Comparison of ENCODE assay signal across 12 cellular contexts in the genomic region with DNA sequence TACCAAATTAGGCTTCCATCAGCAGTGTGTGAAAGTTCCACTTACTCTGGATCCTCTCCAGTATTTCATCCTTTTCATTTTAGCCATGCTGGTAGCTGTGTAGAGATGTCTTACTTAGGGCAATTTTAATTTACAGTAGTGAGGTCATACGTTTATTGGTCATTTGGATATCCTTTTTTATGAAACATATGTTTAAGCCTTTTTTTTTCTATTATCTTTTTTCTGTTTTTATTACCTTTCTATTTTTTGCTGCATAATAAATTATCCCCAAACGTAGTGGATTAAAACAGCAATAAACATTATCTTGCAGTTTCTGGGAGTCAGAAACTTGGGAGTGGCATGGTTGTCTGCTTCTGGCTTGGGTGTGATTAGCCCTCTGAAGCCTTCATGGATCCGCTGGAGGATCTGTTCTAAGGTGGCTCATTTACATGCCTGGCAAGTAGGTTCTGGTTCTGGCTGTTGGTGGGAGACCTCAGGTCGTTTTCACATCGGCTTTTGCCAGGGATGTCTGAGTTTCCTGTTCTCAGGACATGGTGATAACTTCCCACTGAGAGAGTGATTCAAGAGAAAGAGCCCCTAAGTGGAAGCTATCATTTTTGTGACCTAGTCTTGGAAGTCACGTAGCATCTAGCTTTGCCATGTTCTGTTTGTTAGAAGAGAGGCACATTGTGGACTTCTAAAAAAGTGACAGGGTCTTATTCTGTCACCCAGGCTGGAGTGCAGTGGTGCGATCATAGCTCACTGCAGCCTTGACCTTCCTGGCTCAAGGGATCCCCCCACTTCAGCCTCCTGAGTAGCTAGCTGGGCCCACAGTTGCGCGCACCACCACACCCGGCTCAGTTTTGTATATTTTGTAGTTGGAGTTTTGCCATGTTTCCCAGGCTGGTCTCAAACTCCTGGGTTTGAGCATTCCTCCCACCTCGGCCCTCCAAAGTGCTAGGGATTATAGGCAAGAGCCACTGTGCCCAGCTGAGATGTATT. TPM values are rescaled to one million over a fixed set of nuclear protein-coding genes. Genes with fewer than 3 reads are reported as not detected.
DNase-seq lines count a peak whose midpoint lies in the region; ATAC-seq and TF ChIP-seq lines count a peak whose summit lies in the region.
"Had no signal": no experiment of that assay in that cellular context is flagged by ENCODE, and none has a peak within 500 bp of the region (broad histone marks: within the 10 kb centered on the region; RNA-seq: fewer than 3 reads in every experiment).

No MANE protein-coding gene starts in this region.

- POLR2A ChIA-PET in CD8-positive, alpha-beta T cell (lab: Charles Lee), result no interaction called here
- POLR2A ChIA-PET in activated CD8-positive, alpha-beta T cell treated with anti-CD3 and anti-CD28 coated beads for 36 hours (lab: Charles Lee), result interaction anchor here (1.2 kb wide), 1 partner anchor 11 kb away, joined by 3 read pairs; no protein-coding TSS in a partner anchor

- H3K4me3 Mint-ChIP-seq in CD8-positive, alpha-beta T cell, result no peak overlapping the region
- H3K4me3 Mint-ChIP-seq in central memory CD8-positive, alpha-beta T cell, result peak overlapping the region; percentile 16
- H3K4me3 Mint-ChIP-seq in nephron progenitor cell, result no peak overlapping the region
- H3K4me3 Mint-ChIP-seq in activated CD8-positive, alpha-beta T cell treated with anti-CD3 and anti-CD28 coated beads for 36 hours, result no peak overlapping the region

- peaks cover 91% of the 10 kb centered on the region for H3K4me1 Mint-ChIP-seq in CD8-positive, alpha-beta T cell (ENCODE audit: low read depth)
- H3K4me1 Mint-ChIP-seq in central memory CD8-positive, alpha-beta T cell, result peaks cover 82% of the 10 kb centered on the region
- H3K4me1 Mint-ChIP-seq in nephron progenitor cell, result peaks cover 57% of the 10 kb centered on the region
- peaks cover 75% of the 10 kb centered on the region for H3K4me1 Mint-ChIP-seq in activated CD8-positive, alpha-beta T cell treated with anti-CD3 and anti-CD28 coated beads for 36 hours (ENCODE audit: low read depth)

- no peak for TF ChIP-seq CTCF in CD8-positive, alpha-beta T cell (IDR thresholded peaks at IDR 0.05)
- no peak for TF ChIP-seq CTCF in nephron progenitor cell (IDR thresholded peaks at IDR 0.05)
- no peak for TF ChIP-seq CTCF in activated CD8-positive, alpha-beta T cell treated with anti-CD3 and anti-CD28 coated beads for 36 hours (IDR thresholded peaks at IDR 0.05)
- TF ChIP-seq CTCF in BE2C (IDR thresholded peaks at IDR 0.05; ENCODE audit: low read depth, low read length), result no peak

- peaks cover 9% of the 10 kb centered on the region for H3K36me3 Mint-ChIP-seq in CD8-positive, alpha-beta T cell
- H3K36me3 Mint-ChIP-seq in central memory CD8-positive, alpha-beta T cell (ENCODE audit: insufficient read depth), result peaks cover 2% of the 10 kb centered on the region
- H3K36me3 Mint-ChIP-seq in nephron progenitor cell (ENCODE audit: low read depth), result peaks cover 37% of the 10 kb centered on the region
- peaks cover 9% of the 10 kb centered on the region for H3K36me3 Mint-ChIP-seq in activated CD8-positive, alpha-beta T cell treated with anti-CD3 and anti-CD28 coated beads for 36 hours (ENCODE audit: low read depth)

- CTCF ChIA-PET in CD8-positive, alpha-beta T cell (lab: Charles Lee), result no interaction called here
- CTCF ChIA-PET in activated CD8-positive, alpha-beta T cell treated with anti-CD3 and anti-CD28 coated beads for 36 hours (lab: Charles Lee), result interaction anchor here (1.3 to 1.5 kb wide), 2 partner anchors 10 to 12 kb away, joined by 4 to 5 read pairs; no protein-coding TSS in a partner anchor

- no peak for ATAC-seq in CD8-positive, alpha-beta T cell
- ATAC-seq in GM21723 (IDR thresholded peaks at IDR 0.05; ENCODE audit: unreplicated experiment) (peak; percentile 45), HG02642 (IDR thresholded peaks at IDR 0.05; ENCODE audit: poor library complexity, unreplicated experiment) (no peak)
- no peak for ATAC-seq in central memory CD8-positive, alpha-beta T cell (replicated peaks; ENCODE audit: extremely low read depth, poor library complexity, severe bottlenecking)
- ATAC-seq in activated CD8-positive, alpha-beta T cell treated with anti-CD3 and anti-CD28 coated beads for 36 hours, result no peak

- H3K27me3 Mint-ChIP-seq in CD8-positive, alpha-beta T cell (ENCODE audit: low read depth), result no peaks in the 10 kb centered on the region
- H3K27me3 Mint-ChIP-seq in central memory CD8-positive, alpha-beta T cell, result no peaks in the 10 kb centered on the region
- no peaks in the 10 kb centered on the region for H3K27me3 Mint-ChIP-seq in nephron progenitor cell (ENCODE audit: low read depth, poor library complexity)
- H3K27me3 Mint-ChIP-seq in activated CD8-positive, alpha-beta T cell treated with anti-CD3 and anti-CD28 coated beads for 36 hours, result no peaks in the 10 kb centered on the region

- no peak overlapping the region for H3K27ac ChIP-seq in CD8-positive, alpha-beta T cell (ENCODE audit: low read depth, low read length)

- H3K36me3 ChIP-seq in CD8-positive, alpha-beta T cell (ENCODE audit: insufficient read depth, low read length), result no peaks in the 10 kb centered on the region
- no peaks in the 10 kb centered on the region for H3K36me3 ChIP-seq in BE2C

- H3K4me3 ChIP-seq in CD8-positive, alpha-beta T cell (ENCODE audit: low read depth, low read length), result no peak overlapping the region
- H3K4me3 ChIP-seq in BE2C (ENCODE audit: low read depth, low read length), result no peak overlapping the region

- no peaks in the 10 kb centered on the region for H3K9me3 ChIP-seq in CD8-positive, alpha-beta T cell (ENCODE audit: low read length)
- H3K9me3 ChIP-seq in BE2C, result no peaks in the 10 kb centered on the region

- no peaks in the 10 kb centered on the region for H3K9me3 Mint-ChIP-seq in CD8-positive, alpha-beta T cell
- H3K9me3 Mint-ChIP-seq in central memory CD8-positive, alpha-beta T cell, result no peaks in the 10 kb centered on the region
- H3K9me3 Mint-ChIP-seq in nephron progenitor cell, result peaks cover 8% of the 10 kb centered on the region
- peaks cover 3% of the 10 kb centered on the region for H3K9me3 Mint-ChIP-seq in activated CD8-positive, alpha-beta T cell treated with anti-CD3 and anti-CD28 coated beads for 36 hours

- no peak for DNase-seq in CD8-positive, alpha-beta T cell
- no peak for DNase-seq in central memory CD8-positive, alpha-beta T cell (ENCODE audit: low spot score in 2 of 2)
- no peak for DNase-seq in nephron progenitor cell
- DNase-seq in activated CD8-positive, alpha-beta T cell treated with anti-CD3 and anti-CD28 coated beads for 36 hours, result no peak
- DNase-seq in BE2C, result no peak
- no peak for DNase-seq in DMS114 treated with DMSO at 0.1 percent for 48 hours (lab: John Stamatoyannopoulos, UW; ENCODE audit: unreplicated experiment)
- DNase-seq: activated naive CD4-positive, alpha-beta T cell treated with Interleukin-2 at 50 U/mL for 16 hours; kidney glomerular epithelial cell; NCI-H2171 treated with DMSO at 0.1 percent for 48 hours; NCI-H82 had no signal

- H3K27ac Mint-ChIP-seq in CD8-positive, alpha-beta T cell, result peak overlapping the region; percentile 30
- peak overlapping the region; percentile 58 for H3K27ac Mint-ChIP-seq in central memory CD8-positive, alpha-beta T cell (ENCODE audit: low read depth)
- peak overlapping the region; percentile 80 for H3K27ac Mint-ChIP-seq in nephron progenitor cell
- H3K27ac Mint-ChIP-seq in activated CD8-positive, alpha-beta T cell treated with anti-CD3 and anti-CD28 coated beads for 36 hours, result no peak overlapping the region

- H3K4me1 ChIP-seq in CD8-positive, alpha-beta T cell (ENCODE audit: insufficient read depth, low read length), result peaks cover 63% of the 10 kb centered on the region
- peaks cover 6% of the 10 kb centered on the region for H3K4me1 ChIP-seq in BE2C

- intact Hi-C loops in CD8-positive, alpha-beta T cell (cut with DNase I, micrococcal nuclease), result no loop called here
- intact Hi-C loops in activated CD8-positive, alpha-beta T cell treated with anti-CD3 and anti-CD28 coated beads for 36 hours (cut with micrococcal nuclease), result no loop called here

- no peaks in the 10 kb centered on the region for H3K27me3 ChIP-seq in CD8-positive, alpha-beta T cell (ENCODE audit: insufficient read depth, low read length)
- no peaks in the 10 kb centered on the region for H3K27me3 ChIP-seq in BE2C

RNA-seq across cellular contexts. Expression of gene PPP6R3, which starts 38.6 kb away (rescaled TPM):
- total RNA-seq in CD8-positive, alpha-beta T cell, result 100 to 1,000 TPM; 113 to 114 TPM
- 100 to 1,000 TPM in 1 of 2 experiments, 10 to 100 TPM in 1; 95.4 to 103 TPM for total RNA-seq in activated CD8-positive, alpha-beta T cell treated with anti-CD3 and anti-CD28 coated beads for 36 hours
- 107 TPM for polyA plus RNA-seq in BE2C (2012; ENCODE audit: insufficient read depth, insufficient read length, low read depth)
